In the genomic region with DNA sequence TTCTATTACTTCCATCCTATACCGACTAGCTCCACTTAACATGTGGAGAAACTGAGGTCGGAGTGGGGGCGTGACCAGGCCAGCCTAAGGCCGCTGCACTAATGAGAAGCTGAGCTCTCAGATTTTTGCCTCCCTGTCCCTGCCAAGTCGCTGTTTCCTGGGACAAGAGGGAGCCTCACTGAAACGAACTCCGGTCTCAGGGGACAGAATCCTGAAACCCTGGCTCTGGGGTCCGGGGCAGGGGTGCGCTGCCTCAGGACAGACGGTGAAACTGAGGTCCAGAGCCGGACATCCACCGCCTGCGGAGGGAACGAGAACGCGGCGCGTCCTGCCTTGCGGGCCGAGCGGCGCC, we compare ENCODE assay signal across 8 cellular contexts. TPM values are rescaled to one million over a fixed set of nuclear protein-coding genes. Genes with fewer than 3 reads are reported as not detected.
A peak's percentile ranks its signal among the peaks of the same experiment; 100 is the strongest.
DNase-seq lines count a peak whose midpoint lies in the region; ATAC-seq and TF ChIP-seq lines count a peak whose summit lies in the region.

No MANE protein-coding gene starts in this region.

- H3K9me3 Mint-ChIP-seq in GM23338, result peaks cover 3% of the 10 kb centered on the region; the same call in 1 of the 3 replicates
- no peaks in the 10 kb centered on the region for H3K9me3 Mint-ChIP-seq in activated CD8-positive, alpha-beta T cell treated with anti-CD3 and anti-CD28 coated beads, Interleukin-2, amount 10 ng/mL, durations not matched to agents 7 days and 5 days (ENCODE audit: insufficient read depth)

- H3K9me2 ChIP-seq in GM23338 (ENCODE audit: insufficient read depth), result no peaks in the 10 kb centered on the region

- no peak overlapping the region for H3K27ac Mint-ChIP-seq in GM23338
- peak overlapping the region; percentile 7 for H3K27ac Mint-ChIP-seq in activated CD8-positive, alpha-beta T cell treated with anti-CD3 and anti-CD28 coated beads, Interleukin-2, amount 10 ng/mL, durations not matched to agents 7 days and 5 days

- H3K36me3 Mint-ChIP-seq in GM23338 (ENCODE audit: low read depth), result peaks cover 1% of the 10 kb centered on the region; the same call in 2 of the 3 replicates
- H3K36me3 Mint-ChIP-seq in activated CD8-positive, alpha-beta T cell treated with anti-CD3 and anti-CD28 coated beads, Interleukin-2, amount 10 ng/mL, durations not matched to agents 7 days and 5 days (ENCODE audit: low read depth), result peaks cover 13% of the 10 kb centered on the region

- H3K36me3 ChIP-seq in GM23338 (ENCODE audit: insufficient read depth) (no peaks in the 10 kb centered on the region), right atrium auricular region (peaks cover 4% of the 10 kb centered on the region)

- H3K9me3 ChIP-seq in right atrium auricular region, result no peaks in the 10 kb centered on the region

- H3F3A ChIP-seq in GM23338 (replicated peaks; ENCODE audit: low read depth), result no peaks in the 10 kb centered on the region; the same call in 1 of the 2 replicates

- H3K79me2 ChIP-seq in GM23338 (replicated peaks; ENCODE audit: insufficient read depth), result no peaks in the 10 kb centered on the region

- no peak for TF ChIP-seq POLR2A in GM18505 (IDR thresholded peaks at IDR 0.05; ENCODE audit: borderline replicate concordance, extremely low read depth, insufficient read depth, insufficient read length)

- H3K4me1 Mint-ChIP-seq in GM23338, result peaks cover 10% of the 10 kb centered on the region
- peaks cover 31% of the 10 kb centered on the region for H3K4me1 Mint-ChIP-seq in activated CD8-positive, alpha-beta T cell treated with anti-CD3 and anti-CD28 coated beads, Interleukin-2, amount 10 ng/mL, durations not matched to agents 7 days and 5 days (ENCODE audit: low read depth)

- H3K27me3 ChIP-seq in GM23338 (ENCODE audit: insufficient read depth) (peaks cover 45% of the 10 kb centered on the region), right atrium auricular region (no peaks in the 10 kb centered on the region)

- peak overlapping the region; percentile 73 for H3K4me3 Mint-ChIP-seq in GM23338
- H3K4me3 Mint-ChIP-seq in activated CD8-positive, alpha-beta T cell treated with anti-CD3 and anti-CD28 coated beads, Interleukin-2, amount 10 ng/mL, durations not matched to agents 7 days and 5 days, result peak overlapping the region; percentile 72

- peak overlapping the region; percentile 66 for H3K4me3 ChIP-seq in GM23338
- H3K4me3 ChIP-seq in right atrium auricular region, result peak overlapping the region; percentile 44 to 66
- H3K4me3 ChIP-seq in skeletal muscle cell (ENCODE audit: low read depth, low read length), result peak overlapping the region; percentile 43

- ATAC-seq in GM23338 (peak; percentile 18), GM18505 (IDR thresholded peaks at IDR 0.05; ENCODE audit: unreplicated experiment) (no peak)
- ATAC-seq in activated CD8-positive, alpha-beta T cell treated with anti-CD3 and anti-CD28 coated beads, Interleukin-2, amount 10 ng/mL, durations not matched to agents 7 days and 5 days, result no peak

- no peaks in the 10 kb centered on the region; the same call in 1 of the 2 replicates for H4K20me1 ChIP-seq in GM23338 (replicated peaks; ENCODE audit: insufficient read depth)

- H3K27ac ChIP-seq in GM23338 (ENCODE audit: low read depth) (no peak overlapping the region), right atrium auricular region (peak overlapping the region; percentile 87 to 88)

- peaks cover 38% of the 10 kb centered on the region for H3K27me3 Mint-ChIP-seq in GM23338 (ENCODE audit: insufficient read depth, low read depth, poor library complexity)
- H3K27me3 Mint-ChIP-seq in activated CD8-positive, alpha-beta T cell treated with anti-CD3 and anti-CD28 coated beads, Interleukin-2, amount 10 ng/mL, durations not matched to agents 7 days and 5 days (ENCODE audit: low read depth), result peaks cover 4% of the 10 kb centered on the region

- peak overlapping the region; percentile 100 for H2AFZ ChIP-seq in GM23338

- H3K4me2 ChIP-seq in GM23338, result peak overlapping the region; percentile 92

- POLR2A ChIA-PET in activated CD8-positive, alpha-beta T cell treated with anti-CD3 and anti-CD28 coated beads, Interleukin-2, amount 10 ng/mL, durations not matched to agents 7 days and 5 days (lab: Charles Lee), result interaction anchor here (1.0 to 1.5 kb wide), 4 partner anchors 31 to 51 kb away, joined by 3 to 6 read pairs (median 4); a partner anchor contains a TSS

- DNase-seq in GM23338 (ENCODE audit: low spot score), result peak; percentile 28
- DNase-seq in activated CD8-positive, alpha-beta T cell treated with anti-CD3 and anti-CD28 coated beads, Interleukin-2, amount 10 ng/mL, durations not matched to agents 7 days and 5 days, result no peak
- DNase-seq in right atrium auricular region (ENCODE audit: low spot score), result no peak
- no peak for DNase-seq in skeletal muscle cell (ENCODE audit: low read depth)
- no peak for DNase-seq in LoVo (ENCODE audit: low spot score)
- no peak for DNase-seq in NCI-H226
- DNase-seq in NCI-H82 (lab: John Stamatoyannopoulos, UW), result no peak

- no peak for TF ChIP-seq CTCF in GM23338 (conservative IDR thresholded peaks at IDR 0.05; ENCODE audit: low read depth in 2 of 2)
- TF ChIP-seq CTCF in right atrium auricular region (IDR thresholded peaks at IDR 0.05), result no peak

- CTCF ChIA-PET in activated CD8-positive, alpha-beta T cell treated with anti-CD3 and anti-CD28 coated beads, Interleukin-2, amount 10 ng/mL, durations not matched to agents 7 days and 5 days (lab: Charles Lee), result interaction anchor here (1.9 kb wide), 1 partner anchor 64 kb away, joined by 5 read pairs; no protein-coding TSS in a partner anchor

- H3K4me1 ChIP-seq in GM23338 (ENCODE audit: insufficient read depth) (0 out of 2 replicates have a peak, but pooled peaks cover 10% of the 10 kb centered on the region), right atrium auricular region (peaks cover 0 to 30% of the 10 kb centered on the region in 2 donors)

TF ChIP-seq in GM23338, 12 proteins besides CTCF, POLR2A, EP300 and RAD21 (continues in another document):
- TF ChIP-seq STAT1 (IDR thresholded peaks at IDR 0.05; ENCODE audit: unreplicated experiment) (no peak), EZH2phosphoT487 (IDR thresholded peaks at IDR 0.05; ENCODE audit: unreplicated experiment) (no peak), ZNF331 (CRISPR knock-in tag; IDR thresholded peaks at IDR 0.05; ENCODE audit: low read depth) (no peak), NANOG (IDR thresholded peaks at IDR 0.05; ENCODE audit: borderline replicate concordance) (no peak), POLR2AphosphoS5 (IDR thresholded peaks at IDR 0.05; ENCODE audit: low read depth) (no peak)

RNA-seq across cellular contexts. Expression of a gene that starts 0.2 kb away (rescaled TPM):
- total RNA-seq in GM23338 (2014; rRNA removed; shearing (Covaris generic)), result 19.8 and 20.9 TPM in 2 replicates
- polyA plus RNA-seq in GM23338 (2016; fragmentation: Nextera tagmentation; extraction: Ambion mirVana), result 10.4 and 12.8 TPM in 2 replicates
- total RNA-seq in activated CD8-positive, alpha-beta T cell treated with anti-CD3 and anti-CD28 coated beads, Interleukin-2, amount 10 ng/mL, durations not matched to agents 7 days and 5 days, result 10 to 100 TPM; 10.0 to 10.4 TPM
- 10 to 100 TPM; 12.0 to 17.6 TPM for total RNA-seq in right atrium auricular region

RNA-seq across cellular contexts. Expression of a gene that starts 31.0 kb away (rescaled TPM):
- total RNA-seq in GM23338 (2014; rRNA removed; shearing (Covaris generic)), result 0.10 TPM in 1 of 2 replicates, not detected in the other
- polyA plus RNA-seq in GM23338 (2016; fragmentation: Nextera tagmentation; extraction: Ambion mirVana), result 1.2 and 1.7 TPM in 2 replicates
- 1 to 10 TPM; 7.9 to 8.6 TPM for total RNA-seq in activated CD8-positive, alpha-beta T cell treated with anti-CD3 and anti-CD28 coated beads, Interleukin-2, amount 10 ng/mL, durations not matched to agents 7 days and 5 days
- total RNA-seq in right atrium auricular region, result not detected

RNA-seq across cellular contexts. Expression of a gene that starts 49.1 kb away (rescaled TPM):
- total RNA-seq in GM23338 (2014; rRNA removed; shearing (Covaris generic)), result 46.0 and 69.9 TPM in 2 replicates
- polyA plus RNA-seq in GM23338 (2016; fragmentation: Nextera tagmentation; extraction: Ambion mirVana), result 94.7 and 116 TPM in 2 replicates
- 10 to 100 TPM; 58.5 to 65.9 TPM for total RNA-seq in activated CD8-positive, alpha-beta T cell treated with anti-CD3 and anti-CD28 coated beads, Interleukin-2, amount 10 ng/mL, durations not matched to agents 7 days and 5 days
- 10 to 100 TPM; 27.4 to 33.3 TPM for total RNA-seq in right atrium auricular region
